In genomic region chr9:715743-716400, GRCh38 we compare ENCODE assay signal across 9 cellular contexts.
DNase-seq lines count a peak whose midpoint lies in the region; ATAC-seq and TF ChIP-seq lines count a peak whose summit lies in the region.
"Had no signal": no experiment of that assay in that cellular context is flagged by ENCODE, and none has a peak within 500 bp of the region (broad histone marks: within the 10 kb centered on the region; RNA-seq: fewer than 3 reads in every experiment).

No MANE protein-coding gene starts in this region.

- intact Hi-C loops in esophagus squamous epithelium (cut with DNase I) (no loop called here), transverse colon (cut with DNase I; ENCODE audit: low total_unique reads) (no loop called here)

- WGBS in esophagus squamous epithelium, 2 donors: 38 to 54% methylated on average over 3 of the region's 3 CpGs
- WGBS in transverse colon (ENCODE audit: low coverage in 1 of 2), 2 donors: 45 to 66% methylated on average over 3 of the region's 3 CpGs

- ATAC-seq in RWPE2 (ENCODE audit: low read depth): peak; percentile 42; the same call in 1 of the 3 replicates

- TF ChIP-seq POLR2A in esophagus squamous epithelium (IDR thresholded peaks at IDR 0.05): no peak
- no peak for TF ChIP-seq POLR2A in transverse colon (IDR thresholded peaks at IDR 0.05)

- in situ Hi-C loops in transverse colon (cut with MboI; ENCODE audit: low pct_ligation_motif_present in 1 of 4, low pct_unique_long_range_greater_than_20kb in 1 of 4, low sequenced_read_pairs in 3 of 4): no loop called here

- H3K9me3 ChIP-seq in RWPE2 (ENCODE audit: severe bottlenecking) (no peaks in the 10 kb centered on the region), esophagus squamous epithelium (no peaks in the 10 kb centered on the region), transverse colon (no peaks in the 10 kb centered on the region)

- H3K4me3 ChIP-seq in RWPE2 (ENCODE audit: severe bottlenecking) (no peak overlapping the region), esophagus squamous epithelium (peak overlapping the region in 1 of 4 donors; percentile 48), transverse colon (no peak overlapping the region)

- TF ChIP-seq CTCF in RWPE2 (IDR thresholded peaks at IDR 0.05; ENCODE audit: poor library complexity, severe bottlenecking): no peak
- TF ChIP-seq CTCF in esophagus squamous epithelium (IDR thresholded peaks at IDR 0.05): no peak
- no peak for TF ChIP-seq CTCF in transverse colon (IDR thresholded peaks at IDR 0.05)
- TF ChIP-seq CTCF in GM20000 (IDR thresholded peaks at IDR 0.05; ENCODE audit: extremely low read depth, missing control alignments): no peak

- DNase-seq in RWPE2 (ENCODE audit: low spot score): no peak
- no peak for DNase-seq in esophagus squamous epithelium (lab: John Stamatoyannopoulos, UW)
- DNase-seq in midbrain (lab: John Stamatoyannopoulos, UW): peak; percentile 75
- DNase-seq in transverse colon: no peak
- DNase-seq in glomerular visceral epithelial cell (ENCODE audit: extremely low spot score): no peak
- no peak for DNase-seq in NCI-H510A treated with DMSO at 0.1 percent for 48 hours (lab: John Stamatoyannopoulos, UW)
- no peak for DNase-seq in activated effector memory CD4-positive, alpha-beta T cell treated with anti-CD3 and anti-CD28 coated beads, Interleukin-2, amount 50 U/mL, for 16 hours
- DNase-seq in GM20000 (ENCODE audit: low spot score): no peak
- DNase-seq: NCI-H2029 had no signal

- H3K27me3 ChIP-seq in RWPE2 (ENCODE audit: insufficient read depth, poor library complexity, severe bottlenecking): no peaks in the 10 kb centered on the region
- no peaks in the 10 kb centered on the region for H3K27me3 ChIP-seq in esophagus squamous epithelium
- no peaks in the 10 kb centered on the region for H3K27me3 ChIP-seq in transverse colon

- peaks cover 5% of the 10 kb centered on the region for H3K4me1 ChIP-seq in RWPE2 (ENCODE audit: insufficient read depth, poor library complexity, severe bottlenecking)
- H3K4me1 ChIP-seq in esophagus squamous epithelium: peaks cover 16 to 88% (median 31%) of the 10 kb centered on the region in 3 donors
- H3K4me1 ChIP-seq in transverse colon: peaks cover 5 to 41% (median 8%) of the 10 kb centered on the region in 4 donors

- peaks cover 83% of the 10 kb centered on the region for H3K36me3 ChIP-seq in RWPE2 (ENCODE audit: low read depth)
- H3K36me3 ChIP-seq in esophagus squamous epithelium: peaks cover 15 to 63% (median 22%) of the 10 kb centered on the region in 3 donors
- peaks cover 0 to 10% (median 4%) of the 10 kb centered on the region in 4 donors for H3K36me3 ChIP-seq in transverse colon

- TF ChIP-seq EP300 in transverse colon (IDR thresholded peaks at IDR 0.05; ENCODE audit: low read depth): peak; percentile 96

- H3K27ac ChIP-seq in RWPE2 (ENCODE audit: poor library complexity, severe bottlenecking) (no peak overlapping the region), esophagus squamous epithelium (peak overlapping the region; percentile 15 to 78 (median 66)), transverse colon (peak overlapping the region; percentile 63 to 78 (median 74))
